ENCODE assay signal across 21 cellular contexts in the genomic region with DNA sequence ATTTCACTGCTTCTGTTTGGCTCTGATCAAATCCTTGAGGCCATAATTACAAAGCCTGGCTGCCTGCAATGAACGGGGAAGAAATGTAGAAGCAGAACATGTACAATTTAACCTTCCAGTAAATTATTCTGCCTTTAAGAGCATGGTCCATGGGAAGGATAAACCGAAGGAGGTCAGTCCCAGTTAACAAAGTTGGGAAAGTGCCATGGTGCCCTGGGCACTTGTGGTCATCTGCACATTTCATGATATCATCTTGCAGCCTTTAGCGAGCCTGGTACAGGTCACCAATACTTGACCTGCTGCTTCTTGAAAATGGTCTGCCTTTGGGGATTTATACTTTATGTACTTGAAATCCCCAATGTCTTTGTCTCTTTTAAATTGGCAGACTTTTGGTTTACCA.
"Had no signal": no experiment of that assay in that cellular context is flagged by ENCODE, and none has a peak within 500 bp of the region (broad histone marks: within the 10 kb centered on the region; RNA-seq: fewer than 3 reads in every experiment).

No MANE protein-coding gene starts in this region.

- H3K27me3 ChIP-seq: esophagus squamous epithelium, neutrophil, sigmoid colon, spleen, suprapubic skin, thyroid gland had no signal

- H3K4me3 Mint-ChIP-seq: effector memory CD8-positive, alpha-beta T cell; natural killer cell treated with Interleukin-12 subunit alpha and Interleukin-12 subunit beta and Interleukin-15 and Interleukin-18, amount 100 ng/mL, for 72 hours; neural crest cell; stimulated activated naive CD8-positive, alpha-beta T cell treated with anti-CD3 and anti-CD28 coated beads, Interleukin-15, amount 100 ng/mL, for 72 hours; type B pancreatic cell had no signal

- H3K27ac ChIP-seq: esophagus squamous epithelium, lower lobe of right lung, neutrophil, parathyroid adenoma, sigmoid colon, spleen, suprapubic skin, thyroid gland had no signal

- H3K9me3 ChIP-seq: esophagus squamous epithelium, lower lobe of right lung, neutrophil, sigmoid colon, spleen, suprapubic skin, thyroid gland had no signal

- H3K4me1 Mint-ChIP-seq: neural crest cell; stimulated activated naive CD8-positive, alpha-beta T cell treated with anti-CD3 and anti-CD28 coated beads, Interleukin-15, amount 100 ng/mL, for 72 hours had no signal

- DNase-seq: cerebellar nuclear complex; cortex of kidney; effector memory CD8-positive, alpha-beta T cell; erythroblast; esophagus squamous epithelium; head of caudate nucleus; left ventricle myocardium superior; lower lobe of right lung; right cardiac atrium; sigmoid colon; spleen; stimulated activated naive CD4-positive, alpha-beta T cell; stimulated activated naive CD8-positive, alpha-beta T cell treated with anti-CD3 and anti-CD28 coated beads, Interleukin-15, amount 100 ng/mL, for 72 hours; thyroid gland had no signal

- H3K36me3 ChIP-seq: esophagus squamous epithelium, lower lobe of right lung, neutrophil, sigmoid colon, spleen, suprapubic skin, thyroid gland had no signal

- H3K27me3 Mint-ChIP-seq: effector memory CD8-positive, alpha-beta T cell; natural killer cell treated with Interleukin-12 subunit alpha and Interleukin-12 subunit beta and Interleukin-15 and Interleukin-18, amount 100 ng/mL, for 72 hours; progenitor cell of endocrine pancreas; stimulated activated naive CD8-positive, alpha-beta T cell treated with anti-CD3 and anti-CD28 coated beads, Interleukin-15, amount 100 ng/mL, for 72 hours; type B pancreatic cell had no signal

- H3K4me3 ChIP-seq: esophagus squamous epithelium, lower lobe of right lung, sigmoid colon, spleen, suprapubic skin, thyroid gland had no signal

- H3K27ac Mint-ChIP-seq: effector memory CD8-positive, alpha-beta T cell; natural killer cell treated with Interleukin-12 subunit alpha and Interleukin-12 subunit beta and Interleukin-15 and Interleukin-18, amount 100 ng/mL, for 72 hours; progenitor cell of endocrine pancreas; stimulated activated naive CD8-positive, alpha-beta T cell treated with anti-CD3 and anti-CD28 coated beads, Interleukin-15, amount 100 ng/mL, for 72 hours; type B pancreatic cell had no signal

- H3K36me3 Mint-ChIP-seq: natural killer cell treated with Interleukin-12 subunit alpha and Interleukin-12 subunit beta and Interleukin-15 and Interleukin-18, amount 100 ng/mL, for 72 hours; type B pancreatic cell had no signal

- H3K4me1 ChIP-seq: esophagus squamous epithelium, lower lobe of right lung, parathyroid adenoma, spleen, suprapubic skin, thyroid gland had no signal

- ATAC-seq: effector memory CD8-positive, alpha-beta T cell; left ventricle myocardium superior; lower lobe of right lung; natural killer cell treated with Interleukin-12 subunit alpha and Interleukin-12 subunit beta and Interleukin-15 and Interleukin-18, amount 100 ng/mL, for 72 hours; right cardiac atrium; stimulated activated naive CD8-positive, alpha-beta T cell treated with anti-CD3 and anti-CD28 coated beads, Interleukin-15, amount 100 ng/mL, for 72 hours had no signal
